ENCODE assay signal across 8 cellular contexts in genomic region chr16:12228607-12229499, GRCh38.
DNase-seq lines count a peak whose midpoint lies in the region; ATAC-seq and TF ChIP-seq lines count a peak whose summit lies in the region.

No MANE protein-coding gene starts in this region.

- H3K4me1 ChIP-seq in OCI-LY3 (ENCODE audit: low read length), result peaks cover 27% of the 10 kb centered on the region
- H3K4me1 ChIP-seq in body of pancreas, result no peaks in the 10 kb centered on the region

- no peak overlapping the region for H3K9ac ChIP-seq in OCI-LY3 (ENCODE audit: low read length)

- intact Hi-C loops in body of pancreas (cut with DNase I), result no loop called here

- H2AFZ ChIP-seq in OCI-LY3 (ENCODE audit: low read depth, low read length), result no peak overlapping the region

- H4K20me1 ChIP-seq in OCI-LY3 (ENCODE audit: insufficient read depth, low read length), result no peaks in the 10 kb centered on the region; the same call in 1 of the 2 replicates

- H3K27me3 ChIP-seq in OCI-LY3 (ENCODE audit: low read depth, low read length) (no peaks in the 10 kb centered on the region), body of pancreas (no peaks in the 10 kb centered on the region)

- no peak for ATAC-seq in body of pancreas
- ATAC-seq in HG03097 (IDR thresholded peaks at IDR 0.05; ENCODE audit: low FRiP score, unreplicated experiment), result no peak
- no peak for ATAC-seq in GM19395 (IDR thresholded peaks at IDR 0.05; ENCODE audit: unreplicated experiment)

- no peaks in the 10 kb centered on the region for H3K79me2 ChIP-seq in OCI-LY3 (ENCODE audit: low read length)

- peak overlapping the region; percentile 16; the same call in 1 of the 2 replicates for H3K4me3 ChIP-seq in OCI-LY3 (ENCODE audit: low read length)
- H3K4me3 ChIP-seq in body of pancreas, result no peak overlapping the region

- peak overlapping the region; percentile 57 for H3K4me2 ChIP-seq in OCI-LY3 (ENCODE audit: low read length)

- H3K9me3 ChIP-seq in OCI-LY3 (ENCODE audit: insufficient read depth, low read length), result no peaks in the 10 kb centered on the region; the same call in 1 of the 2 replicates
- no peaks in the 10 kb centered on the region for H3K9me3 ChIP-seq in body of pancreas

- no peak for TF ChIP-seq POLR2A in body of pancreas (IDR thresholded peaks at IDR 0.05)

- TF ChIP-seq CTCF in OCI-LY3 (IDR thresholded peaks at IDR 0.05; ENCODE audit: low read depth, low read length) (peak; percentile 83), body of pancreas (IDR thresholded peaks at IDR 0.05) (peak; percentile 10 to 31 (median 22))

- DNase-seq in DMS153 (lab: John Stamatoyannopoulos, UW) (peak; percentile 69), HEK293T (ENCODE audit: extremely low spot score) (peak; percentile 73), body of pancreas (peak in 2 of 4 donors; percentile 26 to 54), inferior parietal cortex (ENCODE audit: extremely low spot score) (peak; percentile 69)
- peak; percentile 35 for DNase-seq in stimulated activated CD4-positive, alpha-beta T cell treated with anti-CD3 and anti-CD28 coated beads, Interleukin-4, amount 100 ng/mL, for 1 hour

- CTCF ChIA-PET in HEK293T (lab: Yijun Ruan, JAX), result interaction anchor here (0.6 to 1.4 kb wide), 10 partner anchors 28 to 443 kb away, joined by 3 to 6 read pairs (median 3); no protein-coding TSS in a partner anchor

- H3K27ac ChIP-seq in OCI-LY3 (ENCODE audit: low read length), result no peak overlapping the region
- H3K27ac ChIP-seq in body of pancreas, result no peak overlapping the region

- H3K36me3 ChIP-seq in OCI-LY3 (replicated peaks; ENCODE audit: low read depth, low read length) (no peaks in the 10 kb centered on the region), body of pancreas (replicated peaks in 1 of 2; ENCODE audit: insufficient read depth in 1 of 2, low read depth in 2 of 2) (no peaks in the 10 kb centered on the region)

- whole genome bisulfite sequencing in body of pancreas, 2 donors, result 64 to 85% methylated on average over 14 of the region's 14 CpGs

- POLR2A ChIA-PET in HEK293T (lab: Yijun Ruan, JAX), result no interaction called here

TF ChIP-seq in HEK293T, 16 proteins besides CTCF, POLR2A, EP300 and RAD21:
- TF ChIP-seq ZNF384 (IDR thresholded peaks at IDR 0.05) (no peak), L3MBTL2 (conservative IDR thresholded peaks at IDR 0.05) (no peak), FOXK2 (IDR thresholded peaks at IDR 0.05) (no peak), SP1 (IDR thresholded peaks at IDR 0.05) (no peak), SUZ12 (IDR thresholded peaks at IDR 0.05) (no peak), FOXA1 (IDR thresholded peaks at IDR 0.05) (no peak), BHLHE40 (IDR thresholded peaks at IDR 0.05; ENCODE audit: borderline replicate concordance) (no peak), CTBP1 (IDR thresholded peaks at IDR 0.05; ENCODE audit: borderline replicate concordance) (no peak), FOXM1 (IDR thresholded peaks at IDR 0.05; ENCODE audit: borderline replicate concordance) (no peak), TARDBP (IDR thresholded peaks at IDR 0.05) (no peak), HDGF (IDR thresholded peaks at IDR 0.05; ENCODE audit: borderline replicate concordance) (no peak), ELF4 (IDR thresholded peaks at IDR 0.05) (no peak), NFRKB (IDR thresholded peaks at IDR 0.05) (no peak), ARNT (IDR thresholded peaks at IDR 0.05) (no peak), PKNOX1 (IDR thresholded peaks at IDR 0.05) (no peak)
